25 cellular contexts compared by ENCODE assay signal in the genomic region with DNA sequence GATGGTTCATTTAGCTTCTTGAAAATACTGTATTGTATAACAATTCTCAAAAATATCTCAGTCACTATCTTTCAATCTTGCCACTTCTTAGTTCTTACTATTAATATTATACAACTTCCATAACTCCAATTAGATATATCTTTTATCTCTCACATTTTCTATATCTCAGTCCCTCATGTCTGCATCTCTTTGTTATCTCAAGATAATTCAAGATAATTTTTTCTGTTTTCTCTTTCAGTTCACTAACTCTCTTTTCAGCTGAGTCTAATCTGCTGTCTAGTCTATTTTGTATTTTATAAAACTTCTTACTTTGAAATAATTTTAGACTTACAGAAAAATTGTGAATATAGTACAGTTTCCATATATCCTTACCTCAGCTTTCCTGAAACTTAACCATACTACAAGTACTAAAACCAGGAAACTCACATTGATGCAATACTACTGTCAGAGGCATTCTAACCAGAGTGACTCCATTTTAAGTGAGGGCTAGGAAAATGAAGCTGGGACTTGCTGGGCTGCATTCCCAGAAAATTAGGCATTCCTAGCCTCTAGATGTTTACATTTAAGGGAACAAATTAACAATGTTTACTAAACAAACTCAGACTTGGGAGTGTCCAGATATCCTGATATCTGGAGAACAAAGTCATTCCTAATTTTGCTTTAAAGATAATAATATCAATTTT.
"Had no signal": no experiment of that assay in that cellular context is flagged by ENCODE, and none has a peak within 500 bp of the region (broad histone marks: within the 10 kb centered on the region; RNA-seq: fewer than 3 reads in every experiment).

No MANE protein-coding gene starts in this region.

- H3K27me3 ChIP-seq: esophagus squamous epithelium, gastrocnemius medialis, left lung, ovary, sigmoid colon, spleen, testis, tibial artery, upper lobe of left lung had no signal

- DNase-seq: dermis blood vessel endothelial cell; effector memory CD4-positive, alpha-beta T cell; erythroblast; esophagus squamous epithelium; gastrocnemius medialis; head of caudate nucleus; kidney; left lung; mesendoderm; naive thymus-derived CD8-positive, alpha-beta T cell; occipital lobe; ovary; posterior cingulate gyrus; psoas muscle; right cardiac atrium; sigmoid colon; spleen; stimulated activated CD4-positive, alpha-beta T cell treated with anti-CD3 and anti-CD28 coated beads, Interleukin-4, amount 100 ng/mL, for 4 hours; stimulated activated naive CD8-positive, alpha-beta T cell treated with anti-CD3 and anti-CD28 coated beads, Interleukin-15, Interleukin-2, amounts not matched to agents 100 U/mL and 50 U/mL, for 24 hours; substantia nigra; testis; tibial artery; upper lobe of left lung had no signal

- H3K27ac ChIP-seq: coronary artery, esophagus squamous epithelium, gastrocnemius medialis, left lung, ovary, psoas muscle, sigmoid colon, spleen, testis, tibial artery, upper lobe of left lung had no signal

- H3K27ac Mint-ChIP-seq: naive thymus-derived CD8-positive, alpha-beta T cell; stimulated activated memory B cell treated with anti-CD40 and anti-IgM and Interleukin-4, amounts not matched to agents 10 μg/mL and 1 μg/mL and 100 μg/mL, for 72 hours had no signal

- H3K9me3 ChIP-seq: esophagus squamous epithelium, gastrocnemius medialis, left lung, ovary, psoas muscle, sigmoid colon, testis, tibial artery, upper lobe of left lung had no signal

- H3K4me1 ChIP-seq: esophagus squamous epithelium, gastrocnemius medialis, left lung, psoas muscle, sigmoid colon, testis, tibial artery had no signal

- H3K4me3 ChIP-seq: coronary artery, esophagus squamous epithelium, gastrocnemius medialis, left lung, ovary, psoas muscle, sigmoid colon, spleen, testis, tibial artery, upper lobe of left lung had no signal

- H3K36me3 ChIP-seq: esophagus squamous epithelium, gastrocnemius medialis, left lung, ovary, sigmoid colon, spleen, tibial artery, upper lobe of left lung had no signal

- H3K4me3 Mint-ChIP-seq: naive thymus-derived CD8-positive, alpha-beta T cell; stimulated activated memory B cell treated with anti-CD40 and anti-IgM and Interleukin-4, amounts not matched to agents 10 μg/mL and 1 μg/mL and 100 μg/mL, for 72 hours had no signal

- H3K27me3 Mint-ChIP-seq: naive thymus-derived CD8-positive, alpha-beta T cell; stimulated activated memory B cell treated with anti-CD40 and anti-IgM and Interleukin-4, amounts not matched to agents 10 μg/mL and 1 μg/mL and 100 μg/mL, for 72 hours had no signal

- ATAC-seq: gastrocnemius medialis; left lung; naive thymus-derived CD8-positive, alpha-beta T cell; psoas muscle; right cardiac atrium; stimulated activated memory B cell treated with anti-CD40 and anti-IgM and Interleukin-4, amounts not matched to agents 10 μg/mL and 1 μg/mL and 100 μg/mL, for 72 hours; stimulated activated naive CD8-positive, alpha-beta T cell treated with anti-CD3 and anti-CD28 coated beads, Interleukin-15, Interleukin-2, amounts not matched to agents 100 U/mL and 50 U/mL, for 24 hours had no signal
